Comparison of ENCODE assay signal across 8 cellular contexts in genomic region chr14:23320584-23321571, GRCh38. TPM values are rescaled to one million over a fixed set of nuclear protein-coding genes. Genes with fewer than 3 reads are reported as not detected.
DNase-seq lines count a peak whose midpoint lies in the region; TF ChIP-seq lines count a peak whose summit lies in the region.

PABPN1 (plus strand) TSS chr14:23321457; CDS start chr14:23321470, 13 bp downstream.

- H3K27me3 ChIP-seq in neuron (ENCODE audit: insufficient read depth, low read length): no peaks in the 10 kb centered on the region
- H3K27me3 ChIP-seq in subcutaneous abdominal adipose tissue (ENCODE audit: control insufficient read depth in 5 of 5, insufficient read depth in 4 of 5, low read length in 5 of 5): peaks cover 0 to 2% (median 0%) of the 10 kb centered on the region in 5 donors

- peaks cover 31% of the 10 kb centered on the region for H3K36me3 Mint-ChIP-seq in activated naive CD4-positive, alpha-beta T cell treated with anti-CD3 and anti-CD28 coated beads for 36 hours (ENCODE audit: low read depth)

- intact Hi-C loops in activated naive CD4-positive, alpha-beta T cell treated with anti-CD3 and anti-CD28 coated beads for 36 hours (cut with micrococcal nuclease): loop anchor here (1.0 to 2.0 kb wide), 19 partner anchors 20 to 950 kb away; partner anchors contain the start of genes ACIN1, AP1G2, C14orf119 and EMC9

- H3K36me3 ChIP-seq in neuron (ENCODE audit: insufficient read depth, low read length) (peaks cover 30% of the 10 kb centered on the region), subcutaneous abdominal adipose tissue (ENCODE audit: control insufficient read depth in 5 of 5, insufficient read depth in 5 of 5, low read length in 5 of 5) (peaks cover 13 to 31% (median 24%) of the 10 kb centered on the region in 5 donors)

- TF ChIP-seq CTCF in HFF-Myc (IDR thresholded peaks at IDR 0.05; ENCODE audit: low read depth, low read length, missing control alignments): no peak

- H3K9ac ChIP-seq in subcutaneous abdominal adipose tissue (ENCODE audit: low read length in 5 of 5): peak within 1 kb of the TSS; percentile 76 to 93 (median 82)

- H3K27me3 Mint-ChIP-seq in activated naive CD4-positive, alpha-beta T cell treated with anti-CD3 and anti-CD28 coated beads for 36 hours (ENCODE audit: low read depth): no peaks in the 10 kb centered on the region

- H3K9me3 ChIP-seq in neuron (ENCODE audit: low read length) (no peaks in the 10 kb centered on the region), subcutaneous abdominal adipose tissue (ENCODE audit: control insufficient read depth in 5 of 5, low read length in 5 of 5) (no peaks in the 10 kb centered on the region)

- peak within 1 kb of the TSS; percentile 94 for H3K4me3 Mint-ChIP-seq in activated naive CD4-positive, alpha-beta T cell treated with anti-CD3 and anti-CD28 coated beads for 36 hours

- peak within 1 kb of the TSS; percentile 97 for H3K27ac ChIP-seq in subcutaneous abdominal adipose tissue (ENCODE audit: low read depth, low read length)

- CTCF ChIA-PET in activated naive CD4-positive, alpha-beta T cell treated with anti-CD3 and anti-CD28 coated beads for 36 hours (lab: Charles Lee): interaction anchor here (0.6 to 4.9 kb wide), 15 partner anchors 15 to 262 kb away, joined by 3 to 66 read pairs (median 3); partner anchors contain the start of genes BCL2L2 and PPP1R3E

- H3K27ac Mint-ChIP-seq in activated naive CD4-positive, alpha-beta T cell treated with anti-CD3 and anti-CD28 coated beads for 36 hours: peak within 1 kb of the TSS; percentile 96

- peak within 1 kb of the TSS; percentile 78 for H3K4me3 ChIP-seq in HFF-Myc (replicated peaks; ENCODE audit: low read depth, low read length)
- H3K4me3 ChIP-seq in neuron (ENCODE audit: low read length): peak within 1 kb of the TSS; percentile 75
- H3K4me3 ChIP-seq in subcutaneous abdominal adipose tissue (ENCODE audit: low read depth in 1 of 5, low read length in 5 of 5): peak within 1 kb of the TSS; percentile 80 to 93 (median 81)

- DNase-seq in GM03348 (ENCODE audit: low spot score) (peak; percentile 98), HFF-Myc (ENCODE audit: extremely low read depth, low read depth) (peak; percentile 99), NAMALWA (ENCODE audit: low spot score) (peak; percentile 100), SK-N-DZ (ENCODE audit: low spot score) (peak; percentile 100), foreskin melanocyte (peak; percentile 100)
- peak; percentile 99 for DNase-seq in activated naive CD4-positive, alpha-beta T cell treated with anti-CD3 and anti-CD28 coated beads for 36 hours

- H3K4me1 Mint-ChIP-seq in activated naive CD4-positive, alpha-beta T cell treated with anti-CD3 and anti-CD28 coated beads for 36 hours (ENCODE audit: low read depth): peaks cover 18% of the 10 kb centered on the region

- no peak within 1 kb of the TSS for H2AFZ ChIP-seq in neuron (ENCODE audit: low read depth, low read length)

- peaks cover 19% of the 10 kb centered on the region for H3K4me1 ChIP-seq in neuron (ENCODE audit: insufficient read depth, low read length)
- H3K4me1 ChIP-seq in subcutaneous abdominal adipose tissue (ENCODE audit: control insufficient read depth in 5 of 5, insufficient read depth in 5 of 5, low read length in 5 of 5): peaks cover 2 to 25% (median 24%) of the 10 kb centered on the region in 5 donors

- no peaks in the 10 kb centered on the region for H3K9me3 Mint-ChIP-seq in activated naive CD4-positive, alpha-beta T cell treated with anti-CD3 and anti-CD28 coated beads for 36 hours

RNA-seq across cellular contexts. Expression of gene PABPN1, which starts in this region (rescaled TPM):
- polyA plus RNA-seq in SK-N-DZ (2014; cell fraction: cytosol; rRNA removed): 142 and 147 TPM in 2 replicates
- polyA plus RNA-seq in SK-N-DZ (2014; cell fraction: nucleus; rRNA removed): 567 and 701 TPM in 2 replicates
- total RNA-seq in activated naive CD4-positive, alpha-beta T cell treated with anti-CD3 and anti-CD28 coated beads for 36 hours: 100 to 1,000 TPM; 194 to 204 TPM

Comparison
In these comparisons a context has a peak if more than half of its experiments do, and no peak if none do; other contexts are left out.
1. Peak in every context shown above with its lines: DNase-seq, H3K4me3 ChIP-seq and H3K27ac ChIP-seq.